ENCODE assay signal across 31 cellular contexts in the genomic region with DNA sequence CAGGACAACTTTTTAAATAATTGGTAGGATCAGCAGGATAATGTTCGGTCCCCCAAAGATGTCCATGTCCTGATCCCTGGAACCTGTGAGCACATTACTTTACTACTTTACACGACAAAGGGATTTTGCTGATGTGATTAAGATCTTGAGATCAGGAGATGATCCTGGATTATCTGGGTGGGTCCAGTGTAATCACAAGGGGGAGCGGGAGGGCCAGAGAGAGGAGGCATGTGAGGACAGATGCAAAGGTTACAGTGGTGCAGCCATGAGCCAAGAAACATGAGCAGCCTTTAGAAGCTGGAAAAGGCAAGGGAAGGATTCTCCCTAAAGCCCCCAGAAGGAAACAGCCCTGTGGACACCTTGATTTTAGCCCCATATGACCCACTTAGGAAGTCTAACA. TPM values are rescaled to one million over a fixed set of nuclear protein-coding genes. Genes with fewer than 3 reads are reported as not detected.
"Had no signal": no experiment of that assay in that cellular context is flagged by ENCODE, and none has a peak within 500 bp of the region (broad histone marks: within the 10 kb centered on the region; RNA-seq: fewer than 3 reads in every experiment).

No MANE protein-coding gene starts in this region.

- H3K9me3 ChIP-seq: adrenal gland, body of pancreas, gastrocnemius medialis had no signal

- H3K4me1 Mint-ChIP-seq: activated T-helper 17 cell treated with anti-CD3 and anti-CD28 coated beads, Interleukin-2, amount 50 U/mL, for 72 hours; WTC11 had no signal

- H3K4me3 ChIP-seq: adrenal gland, body of pancreas, gastrocnemius medialis, heart left ventricle had no signal

- H3K4me3 Mint-ChIP-seq: activated CD8-positive, alpha-beta T cell treated with anti-CD3 and anti-CD28 coated beads for 36 hours; activated naive CD8-positive, alpha-beta T cell; activated T-cell treated with anti-CD3 and anti-CD28 coated beads, Interleukin-2, amount 50 U/mL, for 4 hours; activated T-helper 17 cell treated with anti-CD3 and anti-CD28 coated beads, Interleukin-2, amount 50 U/mL, for 72 hours; WTC11 had no signal

- ATAC-seq: activated CD8-positive, alpha-beta T cell treated with anti-CD3 and anti-CD28 coated beads for 36 hours; activated T-cell treated with anti-CD3 and anti-CD28 coated beads, Interleukin-2, amount 50 U/mL, for 4 hours; activated T-helper 17 cell treated with anti-CD3 and anti-CD28 coated beads, Interleukin-2, amount 50 U/mL, for 72 hours; body of pancreas; gastrocnemius medialis; heart left ventricle; WTC11 had no signal

- DNase-seq: activated CD4-positive, alpha-beta T cell treated with anti-CD3 and anti-CD28 coated beads for 1 hour; activated CD4-positive, alpha-beta T cell treated with anti-CD3 and anti-CD28 coated beads for 4 hours; activated CD4-positive, alpha-beta T cell treated with anti-CD3 and anti-CD28 coated beads, Interleukin-2, amount 50 U/mL, for 1 hour; activated CD4-positive, alpha-beta T cell treated with anti-CD3 and anti-CD28 coated beads, Interleukin-2, amount 50 U/mL, for 48 hours; activated CD8-positive, alpha-beta memory T cell treated with anti-CD3 and anti-CD28 coated beads for 24 hours; activated CD8-positive, alpha-beta T cell treated with anti-CD3 and anti-CD28 coated beads for 36 hours; activated effector memory CD4-positive, alpha-beta T cell treated with Interleukin-2 at 50 U/mL for 16 hours; activated gamma-delta T cell treated with Interleukin-2 at 50 U/mL for 16 hours; activated naive CD4-positive, alpha-beta T cell treated with anti-CD3 and anti-CD28 coated beads, Interleukin-2, amount 50 U/mL, for 16 hours; activated naive CD4-positive, alpha-beta T cell treated with Interleukin-2 at 50 U/mL for 16 hours; activated T-cell treated with anti-CD3 and anti-CD28 coated beads, Interleukin-2, amount 50 U/mL, for 4 hours; adrenal gland; amygdala; aorta; body of pancreas; cortex of kidney; dermis blood vessel endothelial cell; effector CD4-positive, alpha-beta T cell; foreskin fibroblast; gastrocnemius medialis; glutamatergic neuron; heart left ventricle; T-helper 2 cell had no signal

- H3K9me3 Mint-ChIP-seq: activated CD8-positive, alpha-beta T cell treated with anti-CD3 and anti-CD28 coated beads for 36 hours; activated T-helper 17 cell treated with anti-CD3 and anti-CD28 coated beads, Interleukin-2, amount 50 U/mL, for 72 hours; WTC11 had no signal

- H3K4me1 ChIP-seq: adrenal gland, body of pancreas, gastrocnemius medialis, heart left ventricle had no signal

- H3K36me3 Mint-ChIP-seq: activated naive CD8-positive, alpha-beta T cell; WTC11 had no signal

- H3K36me3 ChIP-seq: adrenal gland, gastrocnemius medialis, heart left ventricle had no signal

- H3K27ac Mint-ChIP-seq: activated CD8-positive, alpha-beta T cell treated with anti-CD3 and anti-CD28 coated beads for 36 hours; activated naive CD8-positive, alpha-beta T cell; activated T-helper 17 cell treated with anti-CD3 and anti-CD28 coated beads, Interleukin-2, amount 50 U/mL, for 72 hours; WTC11 had no signal

- FAIRE-seq: colon, endometrium, endothelial cell of umbilical vein had no signal

- H3K27ac ChIP-seq: adrenal gland, body of pancreas, gastrocnemius medialis, heart left ventricle had no signal

- H3K27me3 ChIP-seq: adrenal gland, body of pancreas, gastrocnemius medialis, heart left ventricle had no signal

RNA-seq across cellular contexts. Expression of a gene that starts 33.1 kb away (rescaled TPM):
- total RNA-seq: activated CD8-positive, alpha-beta T cell treated with anti-CD3 and anti-CD28 coated beads for 36 hours; activated T-cell treated with anti-CD3 and anti-CD28 coated beads, Interleukin-2, amount 50 U/mL, for 4 hours; activated T-helper 17 cell treated with anti-CD3 and anti-CD28 coated beads, Interleukin-2, amount 50 U/mL, for 72 hours; aorta; chondrocyte; dermis blood vessel endothelial cell; endothelial cell of umbilical vein; gastrocnemius medialis; T-helper 1 cell treated with Interleukin-12 subunit alpha and Interleukin-12 subunit beta and Interleukin-4 antibody, amounts not matched to agents 30 ng/mL and 1 ng/mL, for 36 hours had no signal
